In the genomic region with DNA sequence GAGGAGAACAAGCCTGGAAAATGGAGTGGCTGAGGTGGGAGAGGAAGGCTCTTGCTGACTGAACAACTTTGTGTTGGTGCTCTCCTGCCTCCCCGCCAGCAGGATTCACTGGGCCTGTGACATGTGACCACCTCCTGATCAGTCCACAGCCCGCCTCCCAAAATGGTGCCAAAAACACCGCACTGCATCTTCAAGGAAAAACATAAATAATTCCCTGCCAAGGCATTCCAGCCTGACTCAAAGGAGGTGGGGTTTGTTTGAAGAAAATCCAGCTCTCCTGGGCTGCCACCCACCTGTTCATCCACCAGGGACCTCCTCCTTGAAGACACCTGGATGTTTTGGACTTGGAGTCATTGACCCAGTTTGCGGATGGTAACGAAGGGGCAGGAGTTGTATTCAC, we compare ENCODE assay signal across 23 cellular contexts.
DNase-seq lines count a peak whose midpoint lies in the region; FAIRE-seq and TF ChIP-seq lines count a peak whose summit lies in the region.
"Had no signal": no experiment of that assay in that cellular context is flagged by ENCODE, and none has a peak within 500 bp of the region (broad histone marks: within the 10 kb centered on the region; RNA-seq: fewer than 3 reads in every experiment).

No MANE protein-coding gene starts in this region.

- FAIRE-seq in GM12892 (lab: Jason Lieb, UNC): no peak
- FAIRE-seq: G401.6, GM19239, HTR-8/SVneo had no signal

- DNase-seq in NCI-H2029 (lab: John Stamatoyannopoulos, UW) (peak; percentile 73), kidney tubule cell (ENCODE audit: low spot score) (peak; percentile 32), substantia nigra (lab: John Stamatoyannopoulos, UW) (no peak), COLO668 (lab: John Stamatoyannopoulos, UW; ENCODE audit: unreplicated experiment) (no peak), GM10248 (ENCODE audit: extremely low spot score) (no peak), germinal center (ENCODE audit: low spot score) (no peak), GM12892 (ENCODE audit: insufficient read length) (no peak)
- DNase-seq: Caco-2; CD4-positive, CD25-positive, alpha-beta regulatory T cell; DMS 273 treated with DMSO at 0.1 percent for 48 hours; GOT3; HCEC 1CT; KG1; MV-4-11; NCI-H1694; NCI-H226; NCI-H524 treated with DMSO at 0.1 percent for 48 hours; Peyer's patch; SJCRH30 had no signal

- H3K27ac ChIP-seq in angular gyrus (ENCODE audit: low read depth, low read length) (peak overlapping the region; percentile 85), substantia nigra (ENCODE audit: low read depth, low read length, poor library complexity, severe bottlenecking) (peak overlapping the region; percentile 89)
- H3K27ac ChIP-seq: Peyer's patch, SJCRH30 had no signal

- no peak for TF ChIP-seq POLR2A in GM12892 (IDR thresholded peaks at IDR 0.05; ENCODE audit: low read depth, low read length)

- POLR2A ChIA-PET in GM10248 (lab: Yijun Ruan, JAX): no interaction called here

- CTCF ChIA-PET in GM10248 (lab: Yijun Ruan, JAX): no interaction called here

- no peak for TF ChIP-seq CTCF in GM10248 (IDR thresholded peaks at IDR 0.05; ENCODE audit: control extremely low read depth, extremely low read depth, low read depth, missing control alignments)

Comparison
In these comparisons a context has a peak if more than half of its experiments do, and no peak if none do; other contexts are left out.
1. DNase-seq: peak in NCI-H2029 (single experiment) and kidney tubule cell (single experiment); none in substantia nigra (0 of 49), COLO668 (single experiment), GM10248 (single experiment), germinal center (single experiment) and GM12892 (single experiment).